ENCODE assay signal across 1 cellular context in the genomic region with DNA sequence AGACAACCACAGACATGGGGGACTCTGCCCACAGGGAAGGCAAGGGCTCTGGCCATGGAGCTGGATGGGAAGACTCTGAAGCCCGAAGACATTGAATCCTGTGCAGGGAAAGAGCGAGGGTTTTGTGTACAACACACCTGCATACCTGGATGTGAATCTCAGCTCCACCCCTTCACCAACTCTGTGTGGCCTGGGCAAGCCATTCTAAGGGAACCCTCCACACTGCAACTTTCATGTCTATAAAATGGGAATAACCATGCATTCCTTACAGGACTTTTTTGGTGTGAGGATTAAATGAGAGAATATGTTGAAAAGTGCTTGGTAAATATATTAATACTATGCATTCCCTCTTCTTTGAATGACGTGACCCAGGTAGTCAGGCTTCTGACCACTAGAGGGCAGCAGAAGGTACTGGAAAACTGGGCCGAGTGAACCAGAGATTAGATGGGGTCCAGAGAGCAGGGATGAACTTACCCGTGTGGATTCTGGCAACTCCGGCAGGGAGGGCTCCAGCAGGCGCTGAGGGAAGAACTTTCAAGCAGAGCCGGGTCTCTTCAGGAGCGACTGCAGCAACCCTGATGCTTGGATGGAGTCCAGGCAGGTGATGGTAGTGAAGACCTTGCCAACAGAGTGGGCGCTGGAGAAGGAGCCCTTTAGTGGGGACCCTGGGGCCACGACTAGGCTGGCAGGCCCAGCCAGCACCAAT.
TF ChIP-seq lines count a peak whose summit lies in the region.

No MANE protein-coding gene starts in this region.

TF ChIP-seq in IMR-90, 13 proteins besides CTCF, POLR2A, EP300 and RAD21:
- TF ChIP-seq RCOR1 (IDR thresholded peaks at IDR 0.05; ENCODE audit: insufficient replicate concordance, low read length) = no peak
- TF ChIP-seq, protein P1, sequence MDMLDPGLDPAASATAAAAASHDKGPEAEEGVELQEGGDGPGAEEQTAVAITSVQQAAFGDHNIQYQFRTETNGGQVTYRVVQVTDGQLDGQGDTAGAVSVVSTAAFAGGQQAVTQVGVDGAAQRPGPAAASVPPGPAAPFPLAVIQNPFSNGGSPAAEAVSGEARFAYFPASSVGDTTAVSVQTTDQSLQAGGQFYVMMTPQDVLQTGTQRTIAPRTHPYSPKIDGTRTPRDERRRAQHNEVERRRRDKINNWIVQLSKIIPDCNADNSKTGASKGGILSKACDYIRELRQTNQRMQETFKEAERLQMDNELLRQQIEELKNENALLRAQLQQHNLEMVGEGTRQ (IDR thresholded peaks at IDR 0.05; ENCODE audit: low read depth, low read length) = no peak
- TF ChIP-seq MXI1 (IDR thresholded peaks at IDR 0.05; ENCODE audit: borderline replicate concordance, low read depth, low read length) = no peak
- TF ChIP-seq MAZ (IDR thresholded peaks at IDR 0.05; ENCODE audit: borderline replicate concordance, low read depth, low read length) = 0 out of 2 replicates have a peak, but pooled peaks have one; percentile 47
- TF ChIP-seq BHLHE40 (IDR thresholded peaks at IDR 0.05; ENCODE audit: low read depth, low read length) = no peak
- peak; percentile 98 for TF ChIP-seq SMC3 (IDR thresholded peaks at IDR 0.05; ENCODE audit: low read depth, low read length)
